Comparison of ENCODE assay signal across 9 cellular contexts in the genomic region with DNA sequence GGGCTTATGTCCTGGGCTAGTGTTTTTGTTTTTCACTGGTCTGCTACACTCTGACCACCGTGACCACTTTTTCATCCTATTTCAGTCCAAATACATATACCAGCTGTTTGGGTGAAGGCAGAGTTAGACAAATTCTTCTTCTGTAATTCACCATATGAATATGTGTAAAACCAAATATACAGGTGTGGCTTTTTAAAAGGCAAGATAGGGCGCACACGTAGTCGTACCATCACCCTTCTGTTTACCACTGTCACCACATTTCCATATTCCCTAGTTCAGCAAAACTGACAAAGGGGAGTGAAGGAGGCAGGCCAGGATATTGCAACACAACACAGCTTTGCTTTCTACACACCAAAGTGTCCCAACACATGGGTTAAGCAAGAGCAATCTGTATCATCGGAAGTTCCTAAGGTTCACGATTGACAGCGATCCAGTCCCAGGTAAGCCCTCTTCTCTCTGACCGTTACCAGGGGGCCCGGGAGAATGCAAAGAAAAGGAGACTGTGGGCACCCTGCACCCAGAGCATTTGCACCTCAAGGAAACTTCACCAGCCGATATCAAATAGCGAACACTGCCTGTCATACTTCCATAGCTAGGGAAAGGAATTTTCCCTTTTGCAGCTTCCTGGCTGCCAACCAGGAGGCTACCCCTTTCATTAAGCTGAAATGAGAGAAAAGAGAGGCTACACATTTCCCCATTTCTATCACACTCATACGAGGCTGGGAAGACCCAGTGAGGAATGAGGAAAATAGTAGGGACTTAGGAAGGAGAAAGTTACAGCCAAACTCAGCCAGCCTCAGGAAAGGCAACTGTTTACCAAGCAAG. TPM values are rescaled to one million over a fixed set of nuclear protein-coding genes. Genes with fewer than 3 reads are reported as not detected.
DNase-seq lines count a peak whose midpoint lies in the region; ATAC-seq and TF ChIP-seq lines count a peak whose summit lies in the region.
"Had no signal": no experiment of that assay in that cellular context is flagged by ENCODE, and none has a peak within 500 bp of the region (broad histone marks: within the 10 kb centered on the region; RNA-seq: fewer than 3 reads in every experiment).

No MANE protein-coding gene starts in this region.

- no peak overlapping the region for H3K27ac ChIP-seq in testis

- H3K4me1 ChIP-seq in testis, result peaks cover 40% of the 10 kb centered on the region

- no peak for TF ChIP-seq POLR2A in testis (IDR thresholded peaks at IDR 0.05)

- H3K9me3 ChIP-seq in testis, result no peaks in the 10 kb centered on the region

- intact Hi-C loops in dendritic cell treated with granulocyte-macrophage colony-stimulating factor and Interleukin-4, amounts not matched to agents 40 ng/mL and 50 ng/mL, for 4 days (cut with micrococcal nuclease), result no loop called here
- intact Hi-C loops in testis (cut with DNase I; ENCODE audit: low total_unique reads), result no loop called here

- H3K4me3 Mint-ChIP-seq in dendritic cell treated with granulocyte-macrophage colony-stimulating factor and Interleukin-4, amounts not matched to agents 40 ng/mL and 50 ng/mL, for 4 days, result peak overlapping the region; percentile 64

- ATAC-seq in omental fat pad (ENCODE audit: low FRiP score), result peak; percentile 63

- WGBS in testis, 2 donors, result 59 to 69% methylated on average over 11 to 12 of the region's 12 CpGs

- H3K36me3 ChIP-seq in GM06990 (ENCODE audit: control insufficient read depth, insufficient read depth, low read length), result no peaks in the 10 kb centered on the region; the same call in 1 of the 2 replicates
- no peaks in the 10 kb centered on the region for H3K36me3 ChIP-seq in testis (ENCODE audit: low read depth, missing control alignments)

- DNase-seq in GM06990 (ENCODE audit: extremely low read depth, insufficient read length), result peak; percentile 44
- peak; percentile 40 for DNase-seq in HuH-7.5 (ENCODE audit: low spot score)
- DNase-seq in omental fat pad (ENCODE audit: low spot score), result no peak
- no peak for DNase-seq in kidney glomerular epithelial cell (lab: John Stamatoyannopoulos, UW)
- no peak for DNase-seq in amniotic stem cell (lab: John Stamatoyannopoulos, UW)
- DNase-seq in DMS153 (lab: John Stamatoyannopoulos, UW), result no peak
- no peak for DNase-seq in testis
- DNase-seq: activated effector memory CD4-positive, alpha-beta T cell treated with anti-CD3 and anti-CD28 coated beads, Interleukin-2, amount 50 U/mL, for 16 hours had no signal

- H3K27me3 Mint-ChIP-seq in dendritic cell treated with granulocyte-macrophage colony-stimulating factor and Interleukin-4, amounts not matched to agents 40 ng/mL and 50 ng/mL, for 4 days, result no peaks in the 10 kb centered on the region

- peaks cover 88% of the 10 kb centered on the region for H3K4me1 Mint-ChIP-seq in dendritic cell treated with granulocyte-macrophage colony-stimulating factor and Interleukin-4, amounts not matched to agents 40 ng/mL and 50 ng/mL, for 4 days (ENCODE audit: low read depth)

- no peak for TF ChIP-seq CTCF in GM06990 (IDR thresholded peaks at IDR 0.05; ENCODE audit: insufficient read depth, low read length, poor library complexity, severe bottlenecking)
- no peak for TF ChIP-seq CTCF in omental fat pad (IDR thresholded peaks at IDR 0.05)
- no peak for TF ChIP-seq CTCF in testis (IDR thresholded peaks at IDR 0.05)

- no peaks in the 10 kb centered on the region for H3K27me3 ChIP-seq in GM06990 (replicated peaks; ENCODE audit: control insufficient read depth, insufficient read depth, low read length)
- H3K27me3 ChIP-seq in testis, result no peaks in the 10 kb centered on the region

- peaks cover 21% of the 10 kb centered on the region for H3K36me3 Mint-ChIP-seq in dendritic cell treated with granulocyte-macrophage colony-stimulating factor and Interleukin-4, amounts not matched to agents 40 ng/mL and 50 ng/mL, for 4 days (ENCODE audit: low read depth)

- H3K9me3 Mint-ChIP-seq in dendritic cell treated with granulocyte-macrophage colony-stimulating factor and Interleukin-4, amounts not matched to agents 40 ng/mL and 50 ng/mL, for 4 days, result no peaks in the 10 kb centered on the region

- H3K4me3 ChIP-seq in GM06990 (replicated peaks; ENCODE audit: low read depth, low read length) (no peak overlapping the region), testis (no peak overlapping the region)

- H3K27ac Mint-ChIP-seq in dendritic cell treated with granulocyte-macrophage colony-stimulating factor and Interleukin-4, amounts not matched to agents 40 ng/mL and 50 ng/mL, for 4 days, result peak overlapping the region; percentile 78

RNA-seq across cellular contexts. Expression of a gene that starts 23.1 kb away (rescaled TPM):
- total RNA-seq in omental fat pad (100 to 1,000 TPM in 1 of 4 donors, 10 to 100 TPM in 3; 38.9 to 105 (median 51.8) TPM), testis (100 to 1,000 TPM; 141 to 185 TPM)
- polyA plus RNA-seq in testis (ENCODE audit: insufficient read depth, low read depth, low replicate concordance), result 86.0 TPM

Comparison
In these comparisons a context has a peak if more than half of its experiments do, and no peak if none do; other contexts are left out.
1. DNase-seq: peak in GM06990 (single experiment) and HuH-7.5 (single experiment); none in omental fat pad (single experiment), kidney glomerular epithelial cell (single experiment), amniotic stem cell (single experiment), DMS153 (single experiment) and testis (single experiment).